In genomic region chr18:79418642-79419041, GRCh38 we compare ENCODE assay signal across 29 cellular contexts.
"Had no signal": no experiment of that assay in that cellular context is flagged by ENCODE, and none has a peak within 500 bp of the region (broad histone marks: within the 10 kb centered on the region; RNA-seq: fewer than 3 reads in every experiment).

No MANE protein-coding gene starts in this region.

- H3K4me1 Mint-ChIP-seq: activated CD4-positive, alpha-beta T cell treated with anti-CD3 and anti-CD28 coated beads, Interleukin-2, amount 10 ng/mL, durations not matched to agents 7 days and 5 days; activated naive CD4-positive, alpha-beta T cell treated with anti-CD3 and anti-CD28 coated beads, Interleukin-2, amount 10 ng/mL, durations not matched to agents 7 days and 5 days had no signal

- H3K27ac ChIP-seq: SJCRH30, VCaP had no signal

- ATAC-seq: activated T-cell treated with anti-CD3 and anti-CD28 coated beads, Interleukin-2, amount 50 U/mL, for 72 hours; Panc1 had no signal

- H3K4me1 ChIP-seq: SJCRH30 had no signal

- H3K4me3 ChIP-seq: SJCRH30 had no signal

- H3K9ac ChIP-seq: SK-N-SH had no signal

- H3K4me3 Mint-ChIP-seq: activated CD4-positive, alpha-beta memory T cell treated with anti-CD3 and anti-CD28 coated beads for 36 hours; activated CD4-positive, alpha-beta T cell treated with anti-CD3 and anti-CD28 coated beads, Interleukin-2, amount 10 ng/mL, durations not matched to agents 7 days and 5 days; activated naive CD4-positive, alpha-beta T cell treated with anti-CD3 and anti-CD28 coated beads, Interleukin-2, amount 10 ng/mL, durations not matched to agents 7 days and 5 days; activated naive CD8-positive, alpha-beta T cell treated with anti-CD3 and anti-CD28 coated beads, Interleukin-2, amount 10 ng/mL, durations not matched to agents 7 days and 5 days; activated T-cell treated with anti-CD3 and anti-CD28 coated beads, Interleukin-2, amount 50 U/mL, for 72 hours; central memory CD8-positive, alpha-beta T cell had no signal

- DNase-seq: activated CD4-positive, alpha-beta memory T cell treated with anti-CD3 and anti-CD28 coated beads for 36 hours; activated CD4-positive, alpha-beta T cell treated with anti-CD3 and anti-CD28 coated beads, Interleukin-2, amount 10 ng/mL, durations not matched to agents 7 days and 5 days; activated CD4-positive, CD25-positive, alpha-beta regulatory T cell; activated CD8-positive, alpha-beta memory T cell treated with anti-CD3 and anti-CD28 coated beads for 24 hours; activated gamma-delta T cell treated with Interleukin-2 at 50 U/mL for 16 hours; activated naive CD4-positive, alpha-beta T cell treated with anti-CD3 and anti-CD28 coated beads, Interleukin-2, amount 10 ng/mL, durations not matched to agents 7 days and 5 days; activated naive CD8-positive, alpha-beta T cell treated with anti-CD3 and anti-CD28 coated beads, Interleukin-2, amount 10 ng/mL, durations not matched to agents 7 days and 5 days; activated T-cell treated with anti-CD3 and anti-CD28 coated beads, Interleukin-2, amount 50 U/mL, for 72 hours; aorta; Kasumi-1; KBM-7; NCI-H1105 treated with DMSO at 0.1 percent for 48 hours; NCI-H1436 treated with DMSO at 0.1 percent for 48 hours; NCI-H187; NCI-H2081 treated with DMSO at 0.1 percent for 48 hours; NCI-H2171 treated with DMSO at 0.1 percent for 48 hours; NCI-H510A treated with DMSO at 0.1 percent for 48 hours; NCI-H69; NK-92 treated with Interleukin-12 subunit alpha and Interleukin-12 subunit beta, amount 100 ng/mL, for 24 hours; OCI-M1; Right ventricle myocardium superior; RPMI8226; SJCRH30; SK-N-SH; T-helper 1 cell had no signal

- H3K27ac Mint-ChIP-seq: activated CD4-positive, alpha-beta memory T cell treated with anti-CD3 and anti-CD28 coated beads for 36 hours; activated CD4-positive, alpha-beta T cell treated with anti-CD3 and anti-CD28 coated beads, Interleukin-2, amount 10 ng/mL, durations not matched to agents 7 days and 5 days; activated naive CD4-positive, alpha-beta T cell treated with anti-CD3 and anti-CD28 coated beads, Interleukin-2, amount 10 ng/mL, durations not matched to agents 7 days and 5 days; activated naive CD8-positive, alpha-beta T cell treated with anti-CD3 and anti-CD28 coated beads, Interleukin-2, amount 10 ng/mL, durations not matched to agents 7 days and 5 days; activated T-cell treated with anti-CD3 and anti-CD28 coated beads, Interleukin-2, amount 50 U/mL, for 72 hours; activated T-helper 2 cell treated with anti-CD3 and anti-CD28 coated beads, Interferon-gamma antibody, Interleukin-2, Interleukin-4, amounts not matched to agents 10 μg/mL and 5 μg/mL and 100 μg/mL, durations not matched to agents 14 hours and 24 hours and 36 hours had no signal

- H3K27me3 Mint-ChIP-seq: activated CD4-positive, alpha-beta memory T cell treated with anti-CD3 and anti-CD28 coated beads for 36 hours; activated CD4-positive, alpha-beta T cell treated with anti-CD3 and anti-CD28 coated beads, Interleukin-2, amount 10 ng/mL, durations not matched to agents 7 days and 5 days; activated naive CD4-positive, alpha-beta T cell treated with anti-CD3 and anti-CD28 coated beads, Interleukin-2, amount 10 ng/mL, durations not matched to agents 7 days and 5 days; activated naive CD8-positive, alpha-beta T cell treated with anti-CD3 and anti-CD28 coated beads, Interleukin-2, amount 10 ng/mL, durations not matched to agents 7 days and 5 days; central memory CD8-positive, alpha-beta T cell had no signal

- H3K9me3 Mint-ChIP-seq: activated CD4-positive, alpha-beta memory T cell treated with anti-CD3 and anti-CD28 coated beads for 36 hours; activated CD4-positive, alpha-beta T cell treated with anti-CD3 and anti-CD28 coated beads, Interleukin-2, amount 10 ng/mL, durations not matched to agents 7 days and 5 days; activated naive CD4-positive, alpha-beta T cell treated with anti-CD3 and anti-CD28 coated beads, Interleukin-2, amount 10 ng/mL, durations not matched to agents 7 days and 5 days; activated naive CD8-positive, alpha-beta T cell treated with anti-CD3 and anti-CD28 coated beads, Interleukin-2, amount 10 ng/mL, durations not matched to agents 7 days and 5 days; activated T-cell treated with anti-CD3 and anti-CD28 coated beads, Interleukin-2, amount 50 U/mL, for 72 hours; activated T-helper 2 cell treated with anti-CD3 and anti-CD28 coated beads, Interferon-gamma antibody, Interleukin-2, Interleukin-4, amounts not matched to agents 10 μg/mL and 5 μg/mL and 100 μg/mL, durations not matched to agents 14 hours and 24 hours and 36 hours; central memory CD8-positive, alpha-beta T cell had no signal

- H3K27me3 ChIP-seq: SJCRH30 had no signal

- H3K9me3 ChIP-seq: SJCRH30, SK-N-SH had no signal

- H3K36me3 ChIP-seq: SJCRH30 had no signal
